In the genomic region with DNA sequence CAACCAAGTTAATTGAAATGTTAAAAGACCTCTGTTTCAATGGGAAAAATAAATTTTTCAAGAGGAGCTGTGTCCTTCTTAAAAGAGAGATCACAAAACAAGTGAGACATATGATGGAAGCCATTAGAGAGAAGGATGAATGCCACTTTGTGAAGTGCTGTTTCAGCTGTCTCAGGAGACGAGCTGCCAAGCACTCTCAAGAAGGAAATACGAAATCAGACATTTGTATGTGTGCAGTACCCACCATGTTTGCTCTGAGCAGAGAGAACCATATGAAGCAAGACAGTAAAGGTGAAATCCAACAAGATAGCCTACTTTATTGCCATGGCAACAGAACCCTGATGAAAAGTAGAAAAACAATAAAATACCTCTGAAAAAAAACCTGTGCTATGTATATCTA, we compare ENCODE assay signal across 27 cellular contexts.
"Had no signal": no experiment of that assay in that cellular context is flagged by ENCODE, and none has a peak within 500 bp of the region (broad histone marks: within the 10 kb centered on the region; RNA-seq: fewer than 3 reads in every experiment).

No MANE protein-coding gene starts in this region.

- DNase-seq: activated CD4-positive, alpha-beta T cell treated with anti-CD3 and anti-CD28 coated beads for 36 hours; activated CD4-positive, CD25-positive, alpha-beta regulatory T cell; activated naive CD4-positive, alpha-beta T cell treated with anti-CD3 and anti-CD28 coated beads for 36 hours; activated naive CD8-positive, alpha-beta T cell treated with anti-CD3 and anti-CD28 coated beads for 36 hours; activated T-cell treated with anti-CD3 and anti-CD28 coated beads for 4 hours; activated T-cell treated with anti-CD3 and anti-CD28 coated beads, Interleukin-2, amount 50 U/mL, for 72 hours; adrenal gland; aorta; body of pancreas; dermis blood vessel endothelial cell; effector CD4-positive, alpha-beta T cell; foreskin keratinocyte; heart left ventricle; kidney glomerular epithelial cell; left lung; lower lobe of right lung; mesendoderm; natural killer cell; stimulated activated CD4-positive, alpha-beta T cell treated with anti-CD3 and anti-CD28 coated beads, Interleukin-12 subunit alpha, Interleukin-12 subunit beta, amount 100 ng/mL, for 4 hours; stimulated activated CD4-positive, alpha-beta T cell treated with anti-CD3 and anti-CD28 coated beads, Interleukin-4, amount 100 ng/mL, for 1 hour; stimulated activated naive CD8-positive, alpha-beta T cell treated with anti-CD3 and anti-CD28 coated beads, Interleukin-15, Interleukin-2, amounts not matched to agents 100 U/mL and 50 U/mL, for 24 hours; trophoblast cell had no signal

- H3K36me3 ChIP-seq: adrenal gland, esophagus muscularis mucosa, heart left ventricle, left lung, lower lobe of right lung, thoracic aorta had no signal

- H3K4me3 Mint-ChIP-seq: activated CD4-positive, alpha-beta T cell treated with anti-CD3 and anti-CD28 coated beads for 36 hours; activated naive CD4-positive, alpha-beta T cell treated with anti-CD3 and anti-CD28 coated beads for 36 hours; activated naive CD8-positive, alpha-beta T cell treated with anti-CD3 and anti-CD28 coated beads for 36 hours; activated T-cell treated with anti-CD3 and anti-CD28 coated beads, Interleukin-2, amount 50 U/mL, for 72 hours; natural killer cell; T-helper 2 cell treated with Interferon-gamma antibody and Interleukin-4, amounts not matched to agents 5 μg/mL and 100 μg/mL, for 36 hours had no signal

- H3K4me1 Mint-ChIP-seq: activated CD4-positive, alpha-beta T cell treated with anti-CD3 and anti-CD28 coated beads for 36 hours; activated naive CD8-positive, alpha-beta T cell treated with anti-CD3 and anti-CD28 coated beads for 36 hours; natural killer cell had no signal

- H3K4me3 ChIP-seq: adrenal gland, body of pancreas, esophagus muscularis mucosa, heart left ventricle, left lung, lower lobe of right lung, skin epidermis, thoracic aorta had no signal

- H3K27me3 ChIP-seq: adrenal gland, body of pancreas, esophagus muscularis mucosa, foreskin keratinocyte, heart left ventricle, left lung had no signal

- H3K36me3 Mint-ChIP-seq: activated naive CD8-positive, alpha-beta T cell treated with anti-CD3 and anti-CD28 coated beads for 36 hours; natural killer cell had no signal

- H3K27ac Mint-ChIP-seq: activated CD4-positive, alpha-beta T cell treated with anti-CD3 and anti-CD28 coated beads for 36 hours; activated naive CD4-positive, alpha-beta T cell treated with anti-CD3 and anti-CD28 coated beads for 36 hours; activated naive CD8-positive, alpha-beta T cell treated with anti-CD3 and anti-CD28 coated beads for 36 hours; activated T-cell treated with anti-CD3 and anti-CD28 coated beads, Interleukin-2, amount 50 U/mL, for 72 hours; natural killer cell; T-helper 2 cell treated with Interferon-gamma antibody and Interleukin-4, amounts not matched to agents 5 μg/mL and 100 μg/mL, for 36 hours had no signal

- H3K4me1 ChIP-seq: adrenal gland, body of pancreas, esophagus muscularis mucosa, foreskin keratinocyte, heart left ventricle, left lung, lower lobe of right lung had no signal

- H3K9me3 ChIP-seq: adrenal gland, body of pancreas, esophagus muscularis mucosa, lower lobe of right lung, thoracic aorta had no signal

- ATAC-seq: activated CD4-positive, alpha-beta T cell treated with anti-CD3 and anti-CD28 coated beads for 36 hours; activated T-cell treated with anti-CD3 and anti-CD28 coated beads, Interleukin-2, amount 50 U/mL, for 72 hours; body of pancreas; foreskin keratinocyte; heart left ventricle; left lung; lower lobe of right lung; natural killer cell; sciatic nerve; stimulated activated naive CD8-positive, alpha-beta T cell treated with anti-CD3 and anti-CD28 coated beads, Interleukin-15, Interleukin-2, amounts not matched to agents 100 U/mL and 50 U/mL, for 24 hours had no signal

- H3K27me3 Mint-ChIP-seq: activated CD4-positive, alpha-beta T cell treated with anti-CD3 and anti-CD28 coated beads for 36 hours; activated naive CD8-positive, alpha-beta T cell treated with anti-CD3 and anti-CD28 coated beads for 36 hours had no signal

- H3K27ac ChIP-seq: adrenal gland, body of pancreas, esophagus muscularis mucosa, foreskin keratinocyte, heart left ventricle, left lung, lower lobe of right lung, skin epidermis, thoracic aorta had no signal
